In genomic region chr7:63028376-63029206, GRCh38 we compare ENCODE assay signal across 22 cellular contexts.
"Had no signal": no experiment of that assay in that cellular context is flagged by ENCODE, and none has a peak within 500 bp of the region (broad histone marks: within the 10 kb centered on the region; RNA-seq: fewer than 3 reads in every experiment).

No MANE protein-coding gene starts in this region.

- H3K27me3 Mint-ChIP-seq: dendritic cell treated with granulocyte-macrophage colony-stimulating factor and Interleukin-4, amounts not matched to agents 40 ng/mL and 50 ng/mL, for 4 days had no signal

- DNase-seq: effector CD8-positive, alpha-beta T cell; endodermal cell; foreskin keratinocyte; hypothalamus; left ventricle myocardium superior; lower lobe of right lung; natural killer cell; occipital lobe; pancreas; retina; small intestine; stimulated activated CD4-positive, alpha-beta T cell treated with anti-CD3 and anti-CD28 coated beads, Interleukin-15, amount 100 ng/mL, for 24 hours; stimulated activated CD4-positive, alpha-beta T cell treated with anti-CD3 and anti-CD28 coated beads, Interleukin-4, amount 100 ng/mL, for 1 hour; stimulated activated CD8-positive, alpha-beta memory T cell treated with anti-CD3 and anti-CD28 coated beads, Interleukin-4, amount 100 ng/mL, for 48 hours; stimulated activated naive CD4-positive, alpha-beta T cell treated with Interleukin-2 at 50 U/mL for 16 hours; stomach; thyroid gland; trophoblast cell had no signal

- H3K4me1 ChIP-seq: foreskin keratinocyte, gastroesophageal sphincter, lower lobe of right lung, pancreas, right lobe of liver, stomach, thyroid gland had no signal

- H3K4me3 ChIP-seq: gastroesophageal sphincter, lower lobe of right lung, pancreas, right lobe of liver, stomach, thyroid gland had no signal

- H3K4me3 Mint-ChIP-seq: dendritic cell treated with granulocyte-macrophage colony-stimulating factor and Interleukin-4, amounts not matched to agents 40 ng/mL and 50 ng/mL, for 4 days; endodermal cell; natural killer cell had no signal

- H3K36me3 ChIP-seq: gastroesophageal sphincter, lower lobe of right lung, pancreas, right lobe of liver, stomach, thyroid gland had no signal

- H3K27ac ChIP-seq: epithelial cell of prostate, foreskin keratinocyte, gastroesophageal sphincter, lower lobe of right lung, pancreas, right lobe of liver, stomach, thyroid gland had no signal

- H3K4me1 Mint-ChIP-seq: endodermal cell, natural killer cell had no signal

- H3K27ac Mint-ChIP-seq: dendritic cell treated with granulocyte-macrophage colony-stimulating factor and Interleukin-4, amounts not matched to agents 40 ng/mL and 50 ng/mL, for 4 days; endodermal cell; natural killer cell had no signal

- H3K27me3 ChIP-seq: foreskin keratinocyte, gastroesophageal sphincter, pancreas, right lobe of liver, stomach, thyroid gland had no signal

- H3K9me3 ChIP-seq: pancreas, right lobe of liver, thyroid gland had no signal
